Comparison of ENCODE assay signal across 8 cellular contexts in genomic region chr1:179877586-179878265, GRCh38. TPM values are rescaled to one million over a fixed set of nuclear protein-coding genes. Genes with fewer than 3 reads are reported as not detected.
A peak's percentile ranks its signal among the peaks of the same experiment; 100 is the strongest.
DNase-seq lines count a peak whose midpoint lies in the region; ATAC-seq, FAIRE-seq and TF ChIP-seq lines count a peak whose summit lies in the region.

Gene TOR1AIP2, minus strand, starts transcription at chr1:179877803. Its CDS starts 25,138 bp downstream, at chr1:179852665.

- DNase-seq in Caco-2 (peak; percentile 89 to 91), HTR-8/SVneo (ENCODE audit: insufficient read length, low spot score) (peak; percentile 89), endothelial cell (ENCODE audit: low spot score) (peak; percentile 88), midbrain (lab: John Stamatoyannopoulos, UW) (peak; percentile 95)
- peak; percentile 85 for DNase-seq in activated CD8-positive, alpha-beta memory T cell treated with anti-CD3 and anti-CD28 coated beads, Interleukin-2, amount 50 U/mL, for 4 hours
- peak; percentile 84 to 88 for DNase-seq in stimulated activated CD8-positive, alpha-beta memory T cell treated with anti-CD3 and anti-CD28 coated beads, Interleukin-2, amount 100 ng/mL, for 48 hours (ENCODE audit: low read depth in 2 of 2)

- H2AFZ ChIP-seq in OCI-LY1 (ENCODE audit: low read length): peak within 1 kb of the TSS; percentile 77

- no peaks in the 10 kb centered on the region for H3F3A ChIP-seq in OCI-LY1 (ENCODE audit: insufficient read depth, low read length)

- peaks cover 39% of the 10 kb centered on the region for H3K79me2 ChIP-seq in OCI-LY1 (ENCODE audit: insufficient read depth, low read length)

- H3K27me3 ChIP-seq in Caco-2 (replicated peaks; ENCODE audit: control insufficient read depth, insufficient read depth, low read length) (no peaks in the 10 kb centered on the region), OCI-LY1 (ENCODE audit: insufficient read depth, low read length) (no peaks in the 10 kb centered on the region)

- H3K27me3 Mint-ChIP-seq in Caco-2 (ENCODE audit: insufficient read depth, unreplicated experiment) (no peaks in the 10 kb centered on the region), endothelial cell (ENCODE audit: unreplicated experiment) (peaks cover 7% of the 10 kb centered on the region)

- intact Hi-C loops in Caco-2 (cut with micrococcal nuclease; ENCODE audit: unreplicated experiment): loop anchor here (1.0 kb wide), 1 partner anchor 77 kb away; the partner anchor contains the start of gene CEP350

- H3K4me1 ChIP-seq in Caco-2: peaks cover 43% of the 10 kb centered on the region
- H3K4me1 ChIP-seq in OCI-LY1 (ENCODE audit: insufficient read depth, low read length, severe bottlenecking): peaks cover 49% of the 10 kb centered on the region

- H3K36me3 ChIP-seq in Caco-2 (ENCODE audit: control insufficient read depth, insufficient read depth, low read length): peaks cover 2% of the 10 kb centered on the region
- peaks cover 33% of the 10 kb centered on the region; the same call in 1 of the 2 replicates for H3K36me3 ChIP-seq in OCI-LY1 (ENCODE audit: insufficient read depth, low read length)

- POLR2A ChIA-PET in Caco-2 (lab: Charles Lee): no interaction called here

- H3K4me1 Mint-ChIP-seq in Caco-2 (ENCODE audit: low read depth, unreplicated experiment) (peaks cover 19% of the 10 kb centered on the region), endothelial cell (ENCODE audit: unreplicated experiment) (peaks cover 23% of the 10 kb centered on the region)

- peak within 1 kb of the TSS; percentile 74 for H3K4me3 ChIP-seq in Caco-2 (ENCODE audit: low read depth, low read length)
- peak within 1 kb of the TSS; percentile 98 for H3K4me3 ChIP-seq in OCI-LY1 (ENCODE audit: low read depth, low read length, poor library complexity, severe bottlenecking)

- no peaks in the 10 kb centered on the region for H3K9me2 ChIP-seq in OCI-LY1 (ENCODE audit: low read depth, low read length)

- H3K4me3 Mint-ChIP-seq in Caco-2 (ENCODE audit: unreplicated experiment) (peak within 1 kb of the TSS; percentile 84), endothelial cell (ENCODE audit: unreplicated experiment) (peak within 1 kb of the TSS; percentile 94)

- peak within 1 kb of the TSS; percentile 74 for H3K27ac Mint-ChIP-seq in Caco-2 (ENCODE audit: unreplicated experiment)
- peak within 1 kb of the TSS; percentile 78 for H3K27ac Mint-ChIP-seq in endothelial cell (ENCODE audit: unreplicated experiment)

- peak within 1 kb of the TSS; percentile 89 for H3K9ac ChIP-seq in OCI-LY1 (ENCODE audit: low read length)

- no peaks in the 10 kb centered on the region for H3K9me3 Mint-ChIP-seq in Caco-2 (ENCODE audit: unreplicated experiment)
- no peaks in the 10 kb centered on the region for H3K9me3 Mint-ChIP-seq in endothelial cell (ENCODE audit: unreplicated experiment)

- CTCF ChIA-PET in Caco-2 (lab: Charles Lee): interaction anchor here (0.6 kb wide), 1 partner anchor 63 kb away, joined by 3 read pairs; no protein-coding TSS in a partner anchor

- H3K9me3 ChIP-seq in Caco-2 (no peaks in the 10 kb centered on the region), OCI-LY1 (ENCODE audit: low read length) (no peaks in the 10 kb centered on the region)

- no TSS peak for BruUV-seq in Caco-2 (replicated peaks; lab: Mats Ljungman, UMichigan)

- peak; percentile 76 for FAIRE-seq in HTR-8/SVneo (lab: Jason Lieb, UNC)

- TF ChIP-seq CTCF in Caco-2 (IDR thresholded peaks at IDR 0.05; ENCODE audit: insufficient read depth in 1 of 2, low read depth in 1 of 2, low read length in 1 of 2, severe bottlenecking in 1 of 2, unreplicated experiment in 1 of 2): no peak
- 0 out of 2 replicates have a peak, but pooled peaks have one; percentile 4 for TF ChIP-seq CTCF in OCI-LY1 (IDR thresholded peaks at IDR 0.05; ENCODE audit: low read length)
- no peak for TF ChIP-seq CTCF in endothelial cell (IDR thresholded peaks at IDR 0.05; ENCODE audit: unreplicated experiment)

- H3K36me3 Mint-ChIP-seq in Caco-2 (ENCODE audit: insufficient read depth, unreplicated experiment) (peaks cover 38% of the 10 kb centered on the region), endothelial cell (ENCODE audit: low read depth, unreplicated experiment) (peaks cover 7% of the 10 kb centered on the region)

- H3K4me2 ChIP-seq in OCI-LY1 (ENCODE audit: low read length): peak within 1 kb of the TSS; percentile 96

- ATAC-seq in GM21367 (IDR thresholded peaks at IDR 0.05; ENCODE audit: unreplicated experiment): peak; percentile 67

- no peaks in the 10 kb centered on the region for H4K20me1 ChIP-seq in OCI-LY1 (ENCODE audit: insufficient read depth, low read length)

- peak within 1 kb of the TSS; percentile 37 for H3K27ac ChIP-seq in OCI-LY1 (ENCODE audit: low read depth, low read length, poor library complexity, severe bottlenecking)

RNA-seq across cellular contexts. Expression of gene TOR1AIP2, which starts in this region (rescaled TPM):
- total RNA-seq in Caco-2 (2022) (92.8 and 94.7 TPM in 2 replicates), endothelial cell (ENCODE audit: unreplicated experiment) (71.1 TPM)

Comparison
In these comparisons a context has a peak if more than half of its experiments do, and no peak if none do; other contexts are left out.
1. Peak in every context shown above with its lines: DNase-seq, ATAC-seq, H3K4me3 ChIP-seq and H3K27ac ChIP-seq.